ENCODE assay signal across 22 cellular contexts in the genomic region with DNA sequence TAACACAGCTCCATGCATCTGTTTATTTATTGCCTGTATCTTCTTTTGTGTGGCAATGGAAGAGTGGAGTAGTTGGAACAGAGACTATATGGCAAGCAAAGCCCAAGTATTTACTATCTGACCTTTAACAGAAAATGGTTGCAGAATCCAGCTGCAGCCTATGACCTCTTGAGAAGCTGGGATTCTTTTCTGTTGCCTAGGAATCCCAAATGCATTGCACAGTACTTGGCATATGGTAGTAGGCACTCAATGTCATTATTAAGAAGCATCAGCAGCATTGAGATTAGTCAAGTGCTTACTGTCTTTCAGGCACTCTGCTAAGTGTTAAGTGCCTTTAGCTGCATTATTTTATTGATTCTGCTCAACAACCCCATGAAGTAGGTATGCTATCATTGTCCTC.
DNase-seq lines count a peak whose midpoint lies in the region; ATAC-seq lines count a peak whose summit lies in the region.
"Had no signal": no experiment of that assay in that cellular context is flagged by ENCODE, and none has a peak within 500 bp of the region (broad histone marks: within the 10 kb centered on the region; RNA-seq: fewer than 3 reads in every experiment).

No MANE protein-coding gene starts in this region.

- DNase-seq in DMS 273 (lab: John Stamatoyannopoulos, UW; ENCODE audit: unreplicated experiment) (peak; percentile 21), DMS 273 treated with DMSO at 0.1 percent for 48 hours (lab: John Stamatoyannopoulos, UW) (no peak), Right ventricle myocardium superior (no peak), cardiac septum (ENCODE audit: low spot score) (no peak), NCI-H524 (lab: John Stamatoyannopoulos, UW) (peak; percentile 87 to 97), SIG-M5 treated with dmso at 0.1 percent for 504 hours (lab: John Stamatoyannopoulos, UW; ENCODE audit: unreplicated experiment) (no peak), NCI-H2107 (lab: John Stamatoyannopoulos, UW) (no peak)
- no peak for DNase-seq in activated naive CD4-positive, alpha-beta T cell treated with anti-CD3 and anti-CD28 coated beads, Interleukin-2, amount 50 U/mL, for 16 hours
- DNase-seq: ACHN; CD4-positive, alpha-beta T cell; COR-L47; DMS53; EL; GF-D8; GOT3; KG1; NCI-H1092; NCI-H1694 treated with DMSO at 0.1 percent for 48 hours; NCI-H526 treated with DMSO at 0.1 percent for 48 hours; SIG-M5 had no signal

- intact Hi-C loops in Right ventricle myocardium superior (cut with DNase I) = no loop called here
- intact Hi-C loops in cardiac septum (cut with DNase I) = no loop called here

- peak; percentile 29 for ATAC-seq in Right ventricle myocardium superior (ENCODE audit: poor library complexity)
- ATAC-seq: HCT116, SK-N-SH treated with all-trans-retinoic acid at 6 μM for 48 hours had no signal

Comparison
In these comparisons a context has a peak if more than half of its experiments do, and no peak if none do; other contexts are left out.
1. DNase-seq: peak in DMS 273 (single experiment) and NCI-H524 (2 of 2); none in DMS 273 treated with DMSO at 0.1 percent for 48 hours (single experiment), Right ventricle myocardium superior (single experiment), cardiac septum (single experiment), SIG-M5 treated with dmso at 0.1 percent for 504 hours (single experiment), NCI-H2107 (single experiment) and activated naive CD4-positive, alpha-beta T cell treated with anti-CD3 and anti-CD28 coated beads, Interleukin-2, amount 50 U/mL, for 16 hours (single experiment).